8 cellular contexts compared by ENCODE assay signal in the genomic region with DNA sequence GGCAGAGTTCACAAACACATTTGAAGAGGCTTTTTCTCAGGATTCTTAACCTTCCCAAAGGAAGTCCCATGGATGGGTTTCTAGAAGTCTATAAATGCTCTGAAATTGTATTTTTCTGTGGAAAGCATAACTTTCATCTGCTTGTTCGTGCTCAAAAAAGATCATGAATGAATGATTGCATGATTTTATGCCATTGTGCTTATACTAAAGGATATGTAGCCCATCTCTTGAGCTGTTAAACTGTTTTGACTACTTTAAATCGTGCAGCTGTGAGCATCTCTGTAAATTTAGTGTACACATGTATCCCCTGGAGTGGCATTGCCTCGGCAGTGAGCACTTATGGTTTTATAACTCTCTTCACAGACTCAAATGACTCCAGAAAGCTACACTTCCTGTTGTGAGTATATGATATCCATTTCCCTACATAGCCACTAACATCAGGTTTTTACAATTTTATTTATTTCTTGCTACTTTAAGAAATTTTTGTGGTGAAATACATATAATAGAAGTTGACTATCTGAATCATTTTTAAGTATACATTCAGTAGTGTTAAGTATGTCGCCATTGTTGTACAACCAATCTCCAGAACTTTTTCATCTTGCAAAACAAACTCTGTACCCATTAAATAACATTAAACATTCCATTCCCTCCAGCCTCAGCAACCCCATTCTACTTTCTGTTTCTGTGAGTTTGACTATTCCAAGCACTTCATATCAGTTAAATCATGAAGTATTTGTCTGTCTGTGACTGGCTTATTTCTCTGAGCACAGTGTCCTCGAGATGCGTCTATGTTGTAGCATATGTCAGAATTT. TPM values are rescaled to one million over a fixed set of nuclear protein-coding genes. Genes with fewer than 3 reads are reported as not detected.
A peak's percentile ranks its signal among the peaks of the same experiment; 100 is the strongest.
DNase-seq lines count a peak whose midpoint lies in the region; ATAC-seq and TF ChIP-seq lines count a peak whose summit lies in the region.

No MANE protein-coding gene starts in this region.

- H3K9me3 Mint-ChIP-seq in activated CD8-positive, alpha-beta T cell treated with anti-CD3 and anti-CD28 coated beads for 36 hours: no peaks in the 10 kb centered on the region

- H3K27me3 Mint-ChIP-seq in activated CD8-positive, alpha-beta T cell treated with anti-CD3 and anti-CD28 coated beads for 36 hours: no peaks in the 10 kb centered on the region

- peak overlapping the region; percentile 17 to 68 (median 46) for H3K9ac ChIP-seq in subcutaneous abdominal adipose tissue (ENCODE audit: low read length in 5 of 5)

- H3K9me3 ChIP-seq in right atrium auricular region (no peaks in the 10 kb centered on the region), subcutaneous abdominal adipose tissue (ENCODE audit: control insufficient read depth in 5 of 5, low read length in 5 of 5) (no peaks in the 10 kb centered on the region), HAP-1 (no peaks in the 10 kb centered on the region)

- CTCF ChIA-PET in activated CD8-positive, alpha-beta T cell treated with anti-CD3 and anti-CD28 coated beads for 36 hours (lab: Charles Lee): interaction anchor here (0.8 to 1.6 kb wide), 4 partner anchors 15 to 77 kb away, joined by 3 to 8 read pairs (median 4); no protein-coding TSS in a partner anchor

- no peak for TF ChIP-seq CTCF in activated CD8-positive, alpha-beta T cell treated with anti-CD3 and anti-CD28 coated beads for 36 hours (IDR thresholded peaks at IDR 0.05)
- no peak for TF ChIP-seq CTCF in right atrium auricular region (IDR thresholded peaks at IDR 0.05)

- H3K36me3 Mint-ChIP-seq in activated CD8-positive, alpha-beta T cell treated with anti-CD3 and anti-CD28 coated beads for 36 hours (ENCODE audit: low read depth): peaks cover 69% of the 10 kb centered on the region

- H3K4me1 ChIP-seq in right atrium auricular region: peaks cover 0 to 85% of the 10 kb centered on the region in 2 donors
- H3K4me1 ChIP-seq in subcutaneous abdominal adipose tissue (ENCODE audit: control insufficient read depth in 5 of 5, insufficient read depth in 5 of 5, low read length in 5 of 5): peaks cover 11 to 92% (median 91%) of the 10 kb centered on the region in 5 donors
- peaks cover 59% of the 10 kb centered on the region for H3K4me1 ChIP-seq in HAP-1

- H3K36me3 ChIP-seq in right atrium auricular region (peaks cover 78% of the 10 kb centered on the region), subcutaneous abdominal adipose tissue (ENCODE audit: control insufficient read depth in 5 of 5, insufficient read depth in 5 of 5, low read length in 5 of 5) (peaks cover 30 to 52% (median 36%) of the 10 kb centered on the region in 5 donors), HAP-1 (replicated peaks) (peaks cover 64% of the 10 kb centered on the region)

- DNase-seq in NCI-H510A treated with DMSO at 0.1 percent for 48 hours (lab: John Stamatoyannopoulos, UW): peak; percentile 82
- no peak for DNase-seq in NCI-H510A (lab: John Stamatoyannopoulos, UW)
- peak; percentile 50 for DNase-seq in activated CD8-positive, alpha-beta T cell treated with anti-CD3 and anti-CD28 coated beads for 36 hours
- DNase-seq in right atrium auricular region (ENCODE audit: low spot score): peak; percentile 50
- no peak for DNase-seq in KBM-7
- DNase-seq in HAP-1 (ENCODE audit: low spot score in 2 of 2): no peak

- H3K4me3 Mint-ChIP-seq in activated CD8-positive, alpha-beta T cell treated with anti-CD3 and anti-CD28 coated beads for 36 hours: peak overlapping the region; percentile 89

- in situ Hi-C loops in KBM-7 (cut with MboI; ENCODE audit: low pct_unique_long_range_greater_than_20kb, low sequenced_read_pairs) (no loop called here), HAP-1 (cut with MboI; ENCODE audit: low sequenced_read_pairs) (no loop called here)

- peak overlapping the region; percentile 79 to 95 for H3K4me3 ChIP-seq in right atrium auricular region
- peak overlapping the region; percentile 48 to 100 (median 88) for H3K4me3 ChIP-seq in subcutaneous abdominal adipose tissue (ENCODE audit: low read depth in 1 of 5, low read length in 5 of 5)
- no peak overlapping the region; the same call in 1 of the 2 replicates for H3K4me3 ChIP-seq in HAP-1

- H3K27me3 ChIP-seq in right atrium auricular region (no peaks in the 10 kb centered on the region), subcutaneous abdominal adipose tissue (ENCODE audit: control insufficient read depth in 5 of 5, insufficient read depth in 4 of 5, low read length in 5 of 5) (no peaks in the 10 kb centered on the region), HAP-1 (ENCODE audit: low read depth) (no peaks in the 10 kb centered on the region)

- intact Hi-C loops in activated CD8-positive, alpha-beta T cell treated with anti-CD3 and anti-CD28 coated beads for 36 hours (cut with micrococcal nuclease): loop anchor here (2.0 kb wide), 1 partner anchor 14 kb away; no protein-coding TSS in a partner anchor

- H3K27ac Mint-ChIP-seq in activated CD8-positive, alpha-beta T cell treated with anti-CD3 and anti-CD28 coated beads for 36 hours: peak overlapping the region; percentile 98

- POLR2A ChIA-PET in activated CD8-positive, alpha-beta T cell treated with anti-CD3 and anti-CD28 coated beads for 36 hours (lab: Charles Lee): interaction anchor here (0.6 to 21.0 kb wide), 6 partner anchors 11 to 73 kb away, joined by 3 to 4842 read pairs (median 94); partner anchors contain the start of genes MALAT1 and NEAT1

- peak; percentile 6 for ATAC-seq in activated CD8-positive, alpha-beta T cell treated with anti-CD3 and anti-CD28 coated beads for 36 hours
- ATAC-seq in GM21447 (IDR thresholded peaks at IDR 0.05; ENCODE audit: unreplicated experiment): no peak

- H3K27ac ChIP-seq in right atrium auricular region (peak overlapping the region; percentile 99), subcutaneous abdominal adipose tissue (ENCODE audit: low read depth, low read length) (peak overlapping the region; percentile 100)

- peaks cover 85% of the 10 kb centered on the region for H3K4me1 Mint-ChIP-seq in activated CD8-positive, alpha-beta T cell treated with anti-CD3 and anti-CD28 coated beads for 36 hours (ENCODE audit: low read depth)

RNA-seq across cellular contexts. Expression of gene NEAT1, which starts 8.0 kb away (rescaled TPM):
- total RNA-seq in activated CD8-positive, alpha-beta T cell treated with anti-CD3 and anti-CD28 coated beads for 36 hours: 100 to 1,000 TPM; 313 to 358 TPM
- 10 to 100 TPM; 43.7 to 52.5 TPM for total RNA-seq in right atrium auricular region

RNA-seq across cellular contexts. Expression of gene FRMD8, which starts 44.2 kb away (rescaled TPM):
- 10 to 100 TPM; 26.8 to 33.3 TPM for total RNA-seq in activated CD8-positive, alpha-beta T cell treated with anti-CD3 and anti-CD28 coated beads for 36 hours
- 10 to 100 TPM; 10.2 to 23.8 TPM for total RNA-seq in right atrium auricular region

RNA-seq across cellular contexts. Expression of gene SLC25A45, which starts 48.2 kb away (rescaled TPM):
- 10 to 100 TPM; 12.8 to 14.4 TPM for total RNA-seq in activated CD8-positive, alpha-beta T cell treated with anti-CD3 and anti-CD28 coated beads for 36 hours
- 1 to 10 TPM; 2.6 to 3.3 TPM for total RNA-seq in right atrium auricular region

Comparison
In these comparisons a context has a peak if more than half of its experiments do, and no peak if none do; other contexts are left out.
1. DNase-seq: peak in NCI-H510A treated with DMSO at 0.1 percent for 48 hours (single experiment), activated CD8-positive, alpha-beta T cell treated with anti-CD3 and anti-CD28 coated beads for 36 hours (single experiment) and right atrium auricular region (single experiment); none in NCI-H510A (single experiment), KBM-7 (single experiment) and HAP-1 (0 of 2).
2. RNA of gene NEAT1, which starts 8.0 kb away (total RNA-seq): 313 to 358 TPM in activated CD8-positive, alpha-beta T cell treated with anti-CD3 and anti-CD28 coated beads for 36 hours; 43.7 to 52.5 TPM in right atrium auricular region; every median in the first group is over 4 times any median in the second.